ENCODE assay signal across 15 cellular contexts in the genomic region with DNA sequence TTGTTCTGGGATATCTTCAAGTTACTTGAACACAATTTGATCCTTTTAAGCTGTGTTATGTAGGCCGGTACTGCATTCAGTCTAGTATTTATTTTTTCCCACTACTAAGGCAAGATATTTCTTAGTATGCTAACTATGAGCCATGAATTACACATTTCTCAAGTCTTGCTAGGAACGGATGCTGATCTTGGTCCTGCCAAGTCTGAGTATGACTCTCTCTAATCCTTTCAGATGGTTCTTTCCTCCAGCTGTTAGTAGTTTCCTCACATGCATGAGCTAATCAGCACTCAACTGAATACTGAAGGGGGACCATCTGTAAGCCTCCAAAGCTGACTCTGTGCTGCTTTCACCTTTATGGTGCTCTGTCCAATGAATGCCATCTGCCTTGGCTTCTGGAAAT.
DNase-seq lines count a peak whose midpoint lies in the region; ATAC-seq and TF ChIP-seq lines count a peak whose summit lies in the region.
"Had no signal": no experiment of that assay in that cellular context is flagged by ENCODE, and none has a peak within 500 bp of the region (broad histone marks: within the 10 kb centered on the region; RNA-seq: fewer than 3 reads in every experiment).

No MANE protein-coding gene starts in this region.

- no peaks in the 10 kb centered on the region for H3K79me1 ChIP-seq in mesendoderm (ENCODE audit: low read length)

- H4K8ac ChIP-seq in mesendoderm (ENCODE audit: low read depth, low read length), result no peak overlapping the region

- H3K4me1 Mint-ChIP-seq in stimulated activated memory B cell treated with anti-CD40 and anti-IgM and Interleukin-4, amounts not matched to agents 10 μg/mL and 1 μg/mL and 100 μg/mL, for 72 hours, result no peaks in the 10 kb centered on the region
- H3K4me1 Mint-ChIP-seq: activated CD4-positive, alpha-beta T cell treated with anti-CD3 and anti-CD28 coated beads, Interleukin-2, amount 10 ng/mL, durations not matched to agents 24 days and 14 days; naive B cell had no signal

- H3K4me1 ChIP-seq in colonic mucosa, result no peaks in the 10 kb centered on the region
- H3K4me1 ChIP-seq in mesendoderm (ENCODE audit: control insufficient read depth, low read depth, low read length), result no peaks in the 10 kb centered on the region

- no peak overlapping the region for H3K23ac ChIP-seq in mesendoderm (ENCODE audit: low read length)

- H3K9me3 ChIP-seq in colonic mucosa, result no peaks in the 10 kb centered on the region

- TF ChIP-seq CTCF in AG09309 (IDR thresholded peaks at IDR 0.05; ENCODE audit: control insufficient read depth, insufficient read depth, low read depth, low read length, missing control alignments), result no peak
- TF ChIP-seq CTCF in colonic mucosa (IDR thresholded peaks at IDR 0.05), result no peak

- H3K9me3 Mint-ChIP-seq in stimulated activated memory B cell treated with anti-CD40 and anti-IgM and Interleukin-4, amounts not matched to agents 10 μg/mL and 1 μg/mL and 100 μg/mL, for 72 hours, result no peaks in the 10 kb centered on the region
- H3K9me3 Mint-ChIP-seq: activated CD4-positive, alpha-beta T cell treated with anti-CD3 and anti-CD28 coated beads, Interleukin-2, amount 10 ng/mL, durations not matched to agents 24 days and 14 days; naive B cell had no signal

- H3K79me2 ChIP-seq in mesendoderm (ENCODE audit: control insufficient read depth, insufficient read depth, low read length), result no peaks in the 10 kb centered on the region

- no peak overlapping the region for H3K56ac ChIP-seq in mesendoderm (ENCODE audit: low read length)

- H3K27me3 Mint-ChIP-seq in stimulated activated memory B cell treated with anti-CD40 and anti-IgM and Interleukin-4, amounts not matched to agents 10 μg/mL and 1 μg/mL and 100 μg/mL, for 72 hours, result peaks cover 10% of the 10 kb centered on the region
- H3K27me3 Mint-ChIP-seq: activated CD4-positive, alpha-beta T cell treated with anti-CD3 and anti-CD28 coated beads, Interleukin-2, amount 10 ng/mL, durations not matched to agents 24 days and 14 days had no signal

- no peak overlapping the region for H2AK5ac ChIP-seq in mesendoderm (ENCODE audit: low read length)

- H2BK120ac ChIP-seq in mesendoderm (ENCODE audit: low read depth, low read length), result no peak overlapping the region

- H4K5ac ChIP-seq in mesendoderm (ENCODE audit: low read length), result no peak overlapping the region

- H2BK5ac ChIP-seq in mesendoderm (ENCODE audit: low read length), result no peak overlapping the region

- H3K27ac ChIP-seq in colonic mucosa (peak overlapping the region; percentile 36), mesendoderm (ENCODE audit: low read depth, low read length) (no peak overlapping the region)

- intact Hi-C loops in colonic mucosa (cut with DNase I), result no loop called here

- H3K4me3 ChIP-seq in AG09309 (ENCODE audit: control insufficient read depth, low read depth, low read length) (no peak overlapping the region), colonic mucosa (no peak overlapping the region), mesendoderm (ENCODE audit: low read length) (no peak overlapping the region)

- WGBS in mesendoderm (ENCODE audit: extremely low coverage, insufficient coverage, low lambda C conversion rate), result no CpG with 5 or more reads among the region's 2 CpGs

- H3K36me3 Mint-ChIP-seq in stimulated activated memory B cell treated with anti-CD40 and anti-IgM and Interleukin-4, amounts not matched to agents 10 μg/mL and 1 μg/mL and 100 μg/mL, for 72 hours, result no peaks in the 10 kb centered on the region
- H3K36me3 Mint-ChIP-seq: naive B cell had no signal

- no peak overlapping the region for H3K18ac ChIP-seq in mesendoderm (ENCODE audit: low read length)

- ATAC-seq in HG02840 (IDR thresholded peaks at IDR 0.05; ENCODE audit: low FRiP score, unreplicated experiment) (no peak), GM18519 (IDR thresholded peaks at IDR 0.05; ENCODE audit: low FRiP score, unreplicated experiment) (no peak)
- ATAC-seq in stimulated activated memory B cell treated with anti-CD40 and anti-IgM and Interleukin-4, amounts not matched to agents 10 μg/mL and 1 μg/mL and 100 μg/mL, for 72 hours, result no peak

- no peak overlapping the region for H3K27ac Mint-ChIP-seq in stimulated activated memory B cell treated with anti-CD40 and anti-IgM and Interleukin-4, amounts not matched to agents 10 μg/mL and 1 μg/mL and 100 μg/mL, for 72 hours
- H3K27ac Mint-ChIP-seq: activated CD4-positive, alpha-beta T cell treated with anti-CD3 and anti-CD28 coated beads, Interleukin-2, amount 10 ng/mL, durations not matched to agents 24 days and 14 days; naive B cell had no signal

- DNase-seq in AG09309 (ENCODE audit: low read depth) (peak; percentile 17), NCI-H2171 (lab: John Stamatoyannopoulos, UW) (peak; percentile 69), colonic mucosa (no peak), mesendoderm (peak; percentile 10), occipital lobe (lab: John Stamatoyannopoulos, UW) (no peak)
- DNase-seq: activated CD4-positive, alpha-beta T cell treated with anti-CD3 and anti-CD28 coated beads, Interleukin-2, amount 10 ng/mL, durations not matched to agents 24 days and 14 days; activated gamma-delta T cell treated with Interleukin-2 at 50 U/mL for 16 hours; AML-193; Karpas-422; naive B cell; NCI-H510A treated with DMSO at 0.1 percent for 48 hours; stimulated activated CD4-positive, alpha-beta T cell treated with anti-CD3 and anti-CD28 coated beads, Interleukin-12 subunit alpha, Interleukin-12 subunit beta, amount 100 ng/mL, for 4 hours had no signal

- H3K4me2 ChIP-seq in mesendoderm (ENCODE audit: low read length), result no peak overlapping the region

- H3K27me3 ChIP-seq in colonic mucosa, result no peaks in the 10 kb centered on the region
- H3K27me3 ChIP-seq in mesendoderm (ENCODE audit: insufficient read depth, low read length, poor library complexity), result no peaks in the 10 kb centered on the region

- no peaks in the 10 kb centered on the region for H3K36me3 ChIP-seq in colonic mucosa
- H3K36me3 ChIP-seq in mesendoderm (ENCODE audit: control insufficient read depth, insufficient read depth, low read length), result no peaks in the 10 kb centered on the region

- H2BK15ac ChIP-seq in mesendoderm (replicated peaks; ENCODE audit: low read depth), result no peak overlapping the region

- H3K4me3 Mint-ChIP-seq in stimulated activated memory B cell treated with anti-CD40 and anti-IgM and Interleukin-4, amounts not matched to agents 10 μg/mL and 1 μg/mL and 100 μg/mL, for 72 hours, result no peak overlapping the region
- H3K4me3 Mint-ChIP-seq: activated CD4-positive, alpha-beta T cell treated with anti-CD3 and anti-CD28 coated beads, Interleukin-2, amount 10 ng/mL, durations not matched to agents 24 days and 14 days; naive B cell had no signal

- H3K4ac ChIP-seq in mesendoderm (ENCODE audit: low read depth, low read length), result no peak overlapping the region

- H3K9ac ChIP-seq in colonic mucosa (ENCODE audit: low read depth in 2 of 2, low read length in 2 of 2) (no peak overlapping the region), mesendoderm (ENCODE audit: low read length) (no peak overlapping the region)

Comparison
In these comparisons a context has a peak if more than half of its experiments do, and no peak if none do; other contexts are left out.
1. DNase-seq: peak in AG09309 (single experiment), NCI-H2171 (single experiment) and mesendoderm (single experiment); none in colonic mucosa (single experiment) and occipital lobe (single experiment).